Comparison of ENCODE assay signal across 8 cellular contexts in genomic region chr3:52278510-52279069, GRCh38. TPM values are rescaled to one million over a fixed set of nuclear protein-coding genes. Genes with fewer than 3 reads are reported as not detected.
DNase-seq lines count a peak whose midpoint lies in the region; ATAC-seq and TF ChIP-seq lines count a peak whose summit lies in the region.

TSS of gene WDR82 (minus strand) at chr3:52278649. CDS start at chr3:52278361, 288 bp downstream.

- H3K36me3 Mint-ChIP-seq in activated T-cell treated with anti-CD3 and anti-CD28 coated beads, Interleukin-2, amount 50 U/mL, for 24 hours (ENCODE audit: low read depth): peaks cover 89% of the 10 kb centered on the region

- H3K4me1 Mint-ChIP-seq in activated T-cell treated with anti-CD3 and anti-CD28 coated beads, Interleukin-2, amount 50 U/mL, for 24 hours (ENCODE audit: low read depth): peaks cover 64% of the 10 kb centered on the region

- H3K27me3 Mint-ChIP-seq in activated T-cell treated with anti-CD3 and anti-CD28 coated beads, Interleukin-2, amount 50 U/mL, for 24 hours: no peaks in the 10 kb centered on the region

- 0 to 1% methylated on average over 53 to 58 of the region's 58 CpGs for WGBS in esophagus, 2 donors

- H3K9me3 Mint-ChIP-seq in activated T-cell treated with anti-CD3 and anti-CD28 coated beads, Interleukin-2, amount 50 U/mL, for 24 hours: no peaks in the 10 kb centered on the region

- H3K9me3 ChIP-seq in esophagus (ENCODE audit: control insufficient read depth in 2 of 2, insufficient read depth in 1 of 2, low read depth in 1 of 2, low read length in 1 of 2): no peaks in the 10 kb centered on the region
- no peaks in the 10 kb centered on the region for H3K9me3 ChIP-seq in muscle layer of duodenum (ENCODE audit: control insufficient read depth in 1 of 2, low read length in 2 of 2)

- H3K4me3 ChIP-seq in Jurkat, Clone E6-1 (ENCODE audit: low read length): peak within 1 kb of the TSS; percentile 94
- peak within 1 kb of the TSS; percentile 93 to 97 for H3K4me3 ChIP-seq in esophagus (ENCODE audit: low read depth in 1 of 2, low read length in 2 of 2)
- peak within 1 kb of the TSS; percentile 90 to 95 for H3K4me3 ChIP-seq in muscle layer of duodenum (ENCODE audit: low read depth in 1 of 2, low read length in 2 of 2)

- H3K27ac ChIP-seq in esophagus (ENCODE audit: low read depth in 2 of 2, low read length in 1 of 2): peak within 1 kb of the TSS; percentile 99
- peak within 1 kb of the TSS; percentile 89 for H3K27ac ChIP-seq in muscle layer of duodenum (ENCODE audit: low read length)

- H3K36me3 ChIP-seq in esophagus (ENCODE audit: control insufficient read depth in 2 of 2, insufficient read depth in 2 of 2, low read length in 1 of 2) (peaks cover 0 to 2% of the 10 kb centered on the region in 2 donors), muscle layer of duodenum (ENCODE audit: control insufficient read depth in 1 of 2, insufficient read depth in 2 of 2, low read length in 2 of 2) (peaks cover 0 to 3% of the 10 kb centered on the region in 2 donors)

- H3K4me3 Mint-ChIP-seq in activated T-cell treated with anti-CD3 and anti-CD28 coated beads, Interleukin-2, amount 50 U/mL, for 24 hours: peak within 1 kb of the TSS; percentile 89

- ATAC-seq in GM21619 (IDR thresholded peaks at IDR 0.05; ENCODE audit: unreplicated experiment): peak; percentile 81

- peak; percentile 35 for DNase-seq in DMS53 treated with DMSO at 0.1 percent for 48 hours (lab: John Stamatoyannopoulos, UW; ENCODE audit: unreplicated experiment)
- DNase-seq in Jurkat, Clone E6-1 (ENCODE audit: low read depth, low spot score): peak; percentile 84
- peak; percentile 99 for DNase-seq in activated T-cell treated with anti-CD3 and anti-CD28 coated beads, Interleukin-2, amount 50 U/mL, for 24 hours
- peak; percentile 90 to 98 for DNase-seq in stimulated activated CD8-positive, alpha-beta memory T cell treated with anti-CD3 and anti-CD28 coated beads, Interleukin-7, amount 100 ng/mL, for 4 hours (ENCODE audit: low read depth in 2 of 2)

- H3K27me3 ChIP-seq in esophagus (ENCODE audit: control insufficient read depth in 1 of 2, insufficient read depth in 2 of 2, low read length in 2 of 2): no peaks in the 10 kb centered on the region
- no peaks in the 10 kb centered on the region for H3K27me3 ChIP-seq in muscle layer of duodenum (ENCODE audit: low read depth, low read length)

- H3K27ac Mint-ChIP-seq in activated T-cell treated with anti-CD3 and anti-CD28 coated beads, Interleukin-2, amount 50 U/mL, for 24 hours: peak within 1 kb of the TSS; percentile 97

- H3K4me1 ChIP-seq in esophagus (ENCODE audit: control insufficient read depth in 2 of 2, insufficient read depth in 2 of 2, low read length in 1 of 2) (no peaks in the 10 kb centered on the region), muscle layer of duodenum (ENCODE audit: control insufficient read depth in 1 of 2, insufficient read depth in 2 of 2, low read length in 2 of 2) (peaks cover 6 to 35% of the 10 kb centered on the region in 2 donors)

TF ChIP-seq in PFSK-1, 5 proteins besides CTCF, POLR2A, EP300 and RAD21:
- TF ChIP-seq REST (IDR thresholded peaks at IDR 0.05; ENCODE audit: insufficient read depth in 1 of 2, low read depth in 2 of 2, low read length in 2 of 2): peak in 1 of 2 experiments; percentile 49; a peak in 1 of 4 replicates
- TF ChIP-seq SIN3A (IDR thresholded peaks at IDR 0.05; ENCODE audit: borderline replicate concordance, insufficient read depth, low read length): peak; percentile 58; the same call in 1 of the 2 replicates
- peak; percentile 93 for TF ChIP-seq TAF1 (IDR thresholded peaks at IDR 0.05; ENCODE audit: borderline replicate concordance, insufficient read depth, low read length)
- TF ChIP-seq FOXP2 (optimal IDR thresholded peaks at IDR 0.05; ENCODE audit: borderline replicate concordance, extremely low read depth, extremely low read length, insufficient read depth): peak; percentile 60
- TF ChIP-seq POLR2AphosphoS5 (IDR thresholded peaks at IDR 0.05; ENCODE audit: low read depth, low read length): peak; percentile 85; the same call in 1 of the 2 replicates

RNA-seq across cellular contexts. Expression of gene WDR82, which starts in this region (rescaled TPM):
- polyA plus RNA-seq in Jurkat, Clone E6-1 (2012; ENCODE audit: insufficient read depth, insufficient read length): 86.7 TPM
- polyA plus RNA-seq in PFSK-1 (2012; ENCODE audit: insufficient read length, low read depth): 39.8 TPM
- 10 to 100 TPM; 19.9 to 33.6 TPM for polyA plus RNA-seq in esophagus

Comparison
In these comparisons a context has a peak if more than half of its experiments do, and no peak if none do; other contexts are left out.
1. Peak in every context shown above with its lines: DNase-seq, ATAC-seq, H3K4me3 ChIP-seq and H3K27ac ChIP-seq.
2. DNase-seq: peak in every context shown above with its lines; median percentile 99 in activated T-cell treated with anti-CD3 and anti-CD28 coated beads, Interleukin-2, amount 50 U/mL, for 24 hours; 94 in stimulated activated CD8-positive, alpha-beta memory T cell treated with anti-CD3 and anti-CD28 coated beads, Interleukin-7, amount 100 ng/mL, for 4 hours; 84 in Jurkat, Clone E6-1; 35 in DMS53 treated with DMSO at 0.1 percent for 48 hours.